ENCODE assay signal across 8 cellular contexts in the genomic region with DNA sequence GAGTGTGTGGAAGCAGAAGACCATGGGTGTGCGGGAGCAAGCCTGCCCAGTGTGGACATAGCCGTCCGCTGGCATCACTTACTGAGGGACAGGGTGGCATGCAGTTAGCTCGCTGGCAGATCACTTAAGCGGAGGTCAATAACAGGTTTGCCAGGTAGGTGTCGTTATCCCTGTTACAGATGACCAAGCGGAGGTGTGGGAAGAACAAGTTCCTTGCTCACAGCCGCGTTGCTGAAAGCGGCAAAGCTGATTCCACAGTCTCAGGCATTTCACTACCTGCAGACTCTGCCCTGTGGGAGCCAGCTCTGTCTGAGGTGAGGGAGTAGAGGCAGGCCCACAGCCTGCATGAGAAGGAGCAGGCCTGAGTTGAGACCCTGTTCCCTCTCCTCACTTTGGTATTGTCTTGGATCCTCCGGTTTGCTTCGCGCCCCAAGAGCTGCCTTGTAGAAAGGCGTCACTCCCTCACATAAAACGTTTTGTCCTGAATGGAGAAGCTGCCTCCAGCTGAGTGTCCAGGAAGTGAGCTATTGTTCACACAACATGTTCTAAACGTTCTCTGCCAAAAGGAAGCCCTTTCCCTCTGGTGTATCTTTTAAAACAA.
A peak's percentile ranks its signal among the peaks of the same experiment; 100 is the strongest.
DNase-seq lines count a peak whose midpoint lies in the region; ATAC-seq, FAIRE-seq and TF ChIP-seq lines count a peak whose summit lies in the region.

No MANE protein-coding gene starts in this region.

- H3K9me3 ChIP-seq in kidney (ENCODE audit: control insufficient read depth in 1 of 2, low read length in 2 of 2), result no peaks in the 10 kb centered on the region

- FAIRE-seq in kidney (lab: Jason Lieb, UNC) (no peak), GM12891 (lab: Jason Lieb, UNC) (no peak)

- no peak overlapping the region for H3K9ac ChIP-seq in kidney (ENCODE audit: low read length in 2 of 2)

- POLR2A ChIA-PET in RWPE1 (lab: Yijun Ruan, JAX; ENCODE audit: low non-redundant PET), result no interaction called here

- CTCF ChIA-PET in RWPE1 (lab: Yijun Ruan, JAX), result interaction anchor here (0.6 kb wide), 1 partner anchor 154 kb away, joined by 3 read pairs; no protein-coding TSS in a partner anchor

- ATAC-seq in Right ventricle myocardium inferior (peak; percentile 27), GM19351 (IDR thresholded peaks at IDR 0.05; ENCODE audit: unreplicated experiment) (no peak)

- no peak for TF ChIP-seq POLR2A in GM12891 (IDR thresholded peaks at IDR 0.05; ENCODE audit: low read depth, low read length)

- H3K36me3 ChIP-seq in kidney (ENCODE audit: control insufficient read depth in 1 of 2, insufficient read depth in 2 of 2, low read length in 2 of 2), result peaks cover 2 to 7% of the 10 kb centered on the region in 2 donors

- DNase-seq in GM03348 (ENCODE audit: low spot score) (peak; percentile 31), RWPE1 (ENCODE audit: low spot score) (no peak), Right ventricle myocardium inferior (ENCODE audit: missing footprints) (no peak), retina (peak; percentile 54), kidney (no peak), GM12891 (ENCODE audit: insufficient read length, low spot score) (no peak), LoVo (ENCODE audit: low spot score) (no peak)

- no peak for TF ChIP-seq CTCF in RWPE1 (conservative IDR thresholded peaks at IDR 0.05; ENCODE audit: low read depth)
- no peak for TF ChIP-seq CTCF in kidney (IDR thresholded peaks at IDR 0.05; ENCODE audit: borderline replicate concordance, extremely low read depth, insufficient read depth)

- intact Hi-C loops in Right ventricle myocardium inferior (cut with DNase I), result loop anchor here (2.0 kb wide), 1 partner anchor 27 kb away; no protein-coding TSS in a partner anchor
- intact Hi-C loops in kidney (cut with DNase I), result no loop called here

- H3K27ac ChIP-seq in RWPE1, result peak overlapping the region; percentile 65
- no peak overlapping the region for H3K27ac ChIP-seq in kidney (ENCODE audit: low read depth in 2 of 2, low read length in 2 of 2)

- H3K4me3 ChIP-seq in kidney (ENCODE audit: low read length in 2 of 2), result no peak overlapping the region

- H3K4me1 ChIP-seq in kidney (ENCODE audit: control insufficient read depth in 1 of 2, insufficient read depth in 1 of 2, low read depth in 1 of 2, low read length in 2 of 2), result peaks cover 27 to 31% of the 10 kb centered on the region in 2 donors

TF ChIP-seq in GM12891, 5 proteins besides CTCF, POLR2A, EP300 and RAD21:
- no peak for TF ChIP-seq POU2F2 (IDR thresholded peaks at IDR 0.05; ENCODE audit: low read depth, low read length)
- no peak for TF ChIP-seq POLR2AphosphoS5 (IDR thresholded peaks at IDR 0.05; ENCODE audit: low read depth, low read length)
- no peak for TF ChIP-seq PAX5 (IDR thresholded peaks at IDR 0.05; ENCODE audit: insufficient read depth, low read length, severe bottlenecking)
- TF ChIP-seq TAF1 (IDR thresholded peaks at IDR 0.05; ENCODE audit: low read depth, low read length), result no peak
- TF ChIP-seq SPI1 (IDR thresholded peaks at IDR 0.05; ENCODE audit: low read depth, low read length), result no peak
TF ChIP-seq in GM12891: peak in this region for 0.

Comparison
In these comparisons a context has a peak if more than half of its experiments do, and no peak if none do; other contexts are left out.
1. DNase-seq: peak in GM03348 (single experiment) and retina (single experiment); none in RWPE1 (single experiment), Right ventricle myocardium inferior (single experiment), kidney (single experiment), GM12891 (single experiment) and LoVo (single experiment).